In genomic region chr6:132525866-132526265, GRCh38 we compare ENCODE assay signal across 28 cellular contexts. TPM values are rescaled to one million over a fixed set of nuclear protein-coding genes. Genes with fewer than 3 reads are reported as not detected.
"Had no signal": no experiment of that assay in that cellular context is flagged by ENCODE, and none has a peak within 500 bp of the region (broad histone marks: within the 10 kb centered on the region; RNA-seq: fewer than 3 reads in every experiment).

No MANE protein-coding gene starts in this region.

- H3K4me3 ChIP-seq: heart left ventricle, right atrium auricular region, sigmoid colon, skin epidermis, testis, tibial nerve, upper lobe of right lung, vagina had no signal

- ATAC-seq: heart left ventricle; naive thymus-derived CD4-positive, alpha-beta T cell; stimulated activated naive B cell treated with anti-CD40 and anti-IgM and Interleukin-4, amounts not matched to agents 10 μg/mL and 1 μg/mL and 100 μg/mL, for 72 hours; stimulated activated naive CD8-positive, alpha-beta T cell treated with anti-CD3 and anti-CD28 coated beads, Interleukin-15, amount 100 ng/mL, for 72 hours; upper lobe of right lung had no signal

- H3K27me3 ChIP-seq: right atrium auricular region, sigmoid colon, testis, tibial nerve, vagina had no signal

- H3K9me3 Mint-ChIP-seq: naive thymus-derived CD4-positive, alpha-beta T cell; stimulated activated naive B cell treated with anti-CD40 and anti-IgM and Interleukin-4, amounts not matched to agents 10 μg/mL and 1 μg/mL and 100 μg/mL, for 72 hours; stimulated activated naive CD8-positive, alpha-beta T cell treated with anti-CD3 and anti-CD28 coated beads, Interleukin-15, amount 100 ng/mL, for 72 hours had no signal

- H3K36me3 ChIP-seq: heart left ventricle, right atrium auricular region, sigmoid colon, tibial nerve, upper lobe of right lung, vagina had no signal

- H3K4me3 Mint-ChIP-seq: naive thymus-derived CD4-positive, alpha-beta T cell; nephron progenitor cell; stimulated activated naive B cell treated with anti-CD40 and anti-IgM and Interleukin-4, amounts not matched to agents 10 μg/mL and 1 μg/mL and 100 μg/mL, for 72 hours; stimulated activated naive CD8-positive, alpha-beta T cell treated with anti-CD3 and anti-CD28 coated beads, Interleukin-15, amount 100 ng/mL, for 72 hours had no signal

- DNase-seq: effector CD4-positive, alpha-beta T cell; heart left ventricle; hippocampal formation; kidney glomerular epithelial cell; naive thymus-derived CD4-positive, alpha-beta T cell; nephron progenitor cell; sigmoid colon; stimulated activated CD4-positive, alpha-beta T cell treated with anti-CD3 and anti-CD28 coated beads, Interleukin-2, amount 100 ng/mL, for 24 hours; stimulated activated CD4-positive, alpha-beta T cell treated with anti-CD3 and anti-CD28 coated beads, Interleukin-4, amount 100 ng/mL, for 4 hours; stimulated activated naive B cell treated with anti-CD40 and anti-IgM and Interleukin-4, amounts not matched to agents 10 μg/mL and 1 μg/mL and 100 μg/mL, for 72 hours; stimulated activated naive CD8-positive, alpha-beta T cell treated with anti-CD3 and anti-CD28 coated beads, Interleukin-15, amount 100 ng/mL, for 72 hours; testis; upper lobe of right lung had no signal

- H3K36me3 Mint-ChIP-seq: naive thymus-derived CD4-positive, alpha-beta T cell; stimulated activated naive B cell treated with anti-CD40 and anti-IgM and Interleukin-4, amounts not matched to agents 10 μg/mL and 1 μg/mL and 100 μg/mL, for 72 hours had no signal

- H3K4me1 ChIP-seq: heart left ventricle, right atrium auricular region, sigmoid colon, testis, upper lobe of right lung, vagina had no signal

- H3K4me1 Mint-ChIP-seq: stimulated activated naive CD8-positive, alpha-beta T cell treated with anti-CD3 and anti-CD28 coated beads, Interleukin-15, amount 100 ng/mL, for 72 hours had no signal

- H3K27ac Mint-ChIP-seq: naive thymus-derived CD4-positive, alpha-beta T cell; nephron progenitor cell; stimulated activated naive B cell treated with anti-CD40 and anti-IgM and Interleukin-4, amounts not matched to agents 10 μg/mL and 1 μg/mL and 100 μg/mL, for 72 hours; stimulated activated naive CD8-positive, alpha-beta T cell treated with anti-CD3 and anti-CD28 coated beads, Interleukin-15, amount 100 ng/mL, for 72 hours had no signal

- H3K9me3 ChIP-seq: heart left ventricle, right atrium auricular region, sigmoid colon, testis, tibial nerve, upper lobe of right lung, vagina had no signal

- H3K27ac ChIP-seq: heart left ventricle, right atrium auricular region, sigmoid colon, skin epidermis, testis, upper lobe of right lung, vagina had no signal

RNA-seq across cellular contexts. Expression of gene TAAR9, which starts 12.2 kb away (rescaled TPM):
- total RNA-seq: dermis microvascular lymphatic vessel endothelial cell; glomerular endothelial cell; heart left ventricle; liver; lung microvascular endothelial cell; mesenteric fat pad; mononuclear cell; naive thymus-derived CD4-positive, alpha-beta T cell; osteocyte; posterior vena cava; right atrium auricular region; sigmoid colon; subcutaneous adipose tissue; tibial nerve; upper lobe of right lung; vagina had no signal
- polyA plus RNA-seq: esophagus; heart left ventricle; liver; naive thymus-derived CD4-positive, alpha-beta T cell; sigmoid colon had no signal

RNA-seq across cellular contexts. Expression of gene TAAR8, which starts 26.6 kb away (rescaled TPM):
- total RNA-seq: dermis microvascular lymphatic vessel endothelial cell; frontal cortex; glomerular endothelial cell; heart left ventricle; liver; lung microvascular endothelial cell; mesenteric fat pad; mononuclear cell; naive thymus-derived CD4-positive, alpha-beta T cell; osteocyte; posterior vena cava; right atrium auricular region; sigmoid colon; subcutaneous adipose tissue; testis; tibial nerve; upper lobe of right lung; vagina had no signal
- polyA plus RNA-seq: esophagus; heart left ventricle; liver; naive thymus-derived CD4-positive, alpha-beta T cell; sigmoid colon had no signal

RNA-seq across cellular contexts. Expression of gene TAAR6, which starts 44.3 kb away (rescaled TPM):
- total RNA-seq: dermis microvascular lymphatic vessel endothelial cell; frontal cortex; glomerular endothelial cell; heart left ventricle; liver; lung microvascular endothelial cell; mesenteric fat pad; mononuclear cell; naive thymus-derived CD4-positive, alpha-beta T cell; osteocyte; posterior vena cava; right atrium auricular region; sigmoid colon; subcutaneous adipose tissue; testis; tibial nerve; upper lobe of right lung; vagina had no signal
- polyA plus RNA-seq: esophagus; heart left ventricle; liver; naive thymus-derived CD4-positive, alpha-beta T cell; sigmoid colon had no signal
